Comparison of ENCODE assay signal across 23 cellular contexts in the genomic region with DNA sequence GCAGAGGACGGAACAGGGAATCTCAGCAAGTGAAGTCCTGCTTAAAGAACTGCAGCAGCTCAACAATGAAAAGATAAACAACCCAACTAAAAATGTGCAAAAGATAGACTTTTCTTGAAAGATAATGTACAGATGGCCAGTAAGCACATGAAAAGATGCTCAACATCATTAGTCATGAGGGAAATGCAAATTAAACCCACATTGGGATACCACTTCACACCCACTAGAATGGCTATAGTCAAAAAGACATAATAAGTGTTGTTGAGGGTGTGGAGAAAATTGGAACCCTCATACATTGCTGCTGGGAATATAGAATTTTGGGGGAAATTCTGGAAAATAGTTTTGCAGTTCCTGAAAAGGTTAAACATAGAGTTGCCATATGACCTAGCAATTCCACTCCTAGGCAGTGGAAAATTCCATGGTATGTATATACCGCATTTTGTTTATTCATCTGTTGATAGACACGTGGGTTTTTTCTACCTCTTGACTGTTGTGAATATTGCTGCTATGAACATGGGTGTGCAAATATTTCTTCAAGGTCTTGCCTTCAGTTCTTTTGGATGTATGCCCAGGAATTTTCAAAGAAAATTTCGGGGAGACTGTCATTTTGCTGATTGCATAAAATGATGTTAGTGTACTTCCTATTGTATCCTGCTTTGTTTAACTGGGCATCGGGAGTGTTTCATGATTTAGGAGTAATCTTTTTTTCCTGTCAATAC. TPM values are rescaled to one million over a fixed set of nuclear protein-coding genes. Genes with fewer than 3 reads are reported as not detected.
DNase-seq lines count a peak whose midpoint lies in the region; ATAC-seq and TF ChIP-seq lines count a peak whose summit lies in the region.
"Had no signal": no experiment of that assay in that cellular context is flagged by ENCODE, and none has a peak within 500 bp of the region (broad histone marks: within the 10 kb centered on the region; RNA-seq: fewer than 3 reads in every experiment).

No MANE protein-coding gene starts in this region.

- BruUV-seq in Panc1 (replicated peaks; lab: Mats Ljungman, UMichigan) = TSS peak; percentile 6

- intact Hi-C loops in activated CD4-positive, alpha-beta T cell treated with anti-CD3 and anti-CD28 coated beads, Interleukin-2, amount 10 ng/mL, durations not matched to agents 24 days and 14 days (cut with micrococcal nuclease) = no loop called here
- intact Hi-C loops in Panc1 (cut with micrococcal nuclease; ENCODE audit: unreplicated experiment) = no loop called here

- peaks cover 40% of the 10 kb centered on the region for H3K4me1 Mint-ChIP-seq in activated CD4-positive, alpha-beta T cell treated with anti-CD3 and anti-CD28 coated beads, Interleukin-2, amount 10 ng/mL, durations not matched to agents 24 days and 14 days
- peaks cover 44% of the 10 kb centered on the region for H3K4me1 Mint-ChIP-seq in osteocyte (ENCODE audit: unreplicated experiment)

- in situ Hi-C loops in Panc1 (cut with HindIII; ENCODE audit: low pct_unique_long_range_greater_than_20kb, low sequenced_read_pairs) = no loop called here

- no peak for TF ChIP-seq CTCF in Panc1 (IDR thresholded peaks at IDR 0.05)
- TF ChIP-seq CTCF in osteocyte (IDR thresholded peaks at IDR 0.05) = no peak

- no peak overlapping the region for H3K27ac ChIP-seq in Panc1 (ENCODE audit: low read length)
- H3K27ac ChIP-seq: heart left ventricle had no signal

- no peaks in the 10 kb centered on the region for H3K27me3 Mint-ChIP-seq in activated CD4-positive, alpha-beta T cell treated with anti-CD3 and anti-CD28 coated beads, Interleukin-2, amount 10 ng/mL, durations not matched to agents 24 days and 14 days
- no peaks in the 10 kb centered on the region for H3K27me3 Mint-ChIP-seq in osteocyte (ENCODE audit: unreplicated experiment)

- POLR2A ChIA-PET in Panc1 (lab: Charles Lee) = no interaction called here

- no peaks in the 10 kb centered on the region for H3K27me3 ChIP-seq in Panc1 (ENCODE audit: control insufficient read depth, insufficient read depth, low read length)
- H3K27me3 ChIP-seq: BE2C, heart left ventricle, spleen had no signal

- no peaks in the 10 kb centered on the region for H3K9me3 ChIP-seq in Panc1 (ENCODE audit: control insufficient read depth, insufficient read depth, low read depth, low read length)
- H3K9me3 ChIP-seq: BE2C, HAP-1, heart left ventricle, spleen had no signal

- H3K27ac Mint-ChIP-seq in activated CD4-positive, alpha-beta T cell treated with anti-CD3 and anti-CD28 coated beads, Interleukin-2, amount 10 ng/mL, durations not matched to agents 24 days and 14 days = peak overlapping the region; percentile 16
- peak overlapping the region; percentile 44 for H3K27ac Mint-ChIP-seq in osteocyte (ENCODE audit: unreplicated experiment)

- ATAC-seq in Panc1 = 0 out of 2 replicates have a peak, but pooled peaks have one; percentile 42
- ATAC-seq in GM21786 (IDR thresholded peaks at IDR 0.05; ENCODE audit: unreplicated experiment) = no peak
- no peak for ATAC-seq in HG03039 (IDR thresholded peaks at IDR 0.05; ENCODE audit: unreplicated experiment)
- ATAC-seq: heart left ventricle, SK-N-SH treated with all-trans-retinoic acid at 6 μM for 48 hours had no signal

- H3K4me3 Mint-ChIP-seq in activated CD4-positive, alpha-beta T cell treated with anti-CD3 and anti-CD28 coated beads, Interleukin-2, amount 10 ng/mL, durations not matched to agents 24 days and 14 days = peak overlapping the region; percentile 32
- H3K4me3 Mint-ChIP-seq in osteocyte (ENCODE audit: unreplicated experiment) = no peak overlapping the region

- peaks cover 19% of the 10 kb centered on the region for H3K4me1 ChIP-seq in Panc1 (ENCODE audit: control insufficient read depth, insufficient read depth, low read length)

- H3K36me3 ChIP-seq in Panc1 (ENCODE audit: control insufficient read depth, insufficient read depth, low read length) = peaks cover 9% of the 10 kb centered on the region

- DNase-seq in activated CD4-positive, alpha-beta T cell treated with anti-CD3 and anti-CD28 coated beads, Interleukin-2, amount 10 ng/mL, durations not matched to agents 24 days and 14 days = no peak
- DNase-seq in activated CD4-positive, alpha-beta T cell treated with anti-CD3 and anti-CD28 coated beads, Interleukin-2, amount 50 U/mL, for 48 hours = no peak
- DNase-seq in Panc1 (ENCODE audit: low read depth, low spot score) = no peak
- peak; percentile 14 for DNase-seq in dermis blood vessel endothelial cell
- DNase-seq in osteocyte (ENCODE audit: extremely low spot score, unreplicated experiment) = no peak
- DNase-seq in NCI-H1105 treated with DMSO at 0.1 percent for 48 hours (lab: John Stamatoyannopoulos, UW) = no peak
- DNase-seq: 8988T; activated CD4-positive, CD25-positive, alpha-beta regulatory T cell; BE2C; Calu3; heart left ventricle; NCI-H1105; NCI-H524; occipital lobe; RPMI8226; spleen; stimulated activated CD4-positive, alpha-beta T cell treated with anti-CD3 and anti-CD28 coated beads, Interleukin-4, amount 100 ng/mL, for 24 hours; T-helper 9 cell had no signal

- H3K36me3 Mint-ChIP-seq in activated CD4-positive, alpha-beta T cell treated with anti-CD3 and anti-CD28 coated beads, Interleukin-2, amount 10 ng/mL, durations not matched to agents 24 days and 14 days (ENCODE audit: low read depth) = peaks cover 55% of the 10 kb centered on the region
- peaks cover 49% of the 10 kb centered on the region for H3K36me3 Mint-ChIP-seq in osteocyte (ENCODE audit: unreplicated experiment)

- no peaks in the 10 kb centered on the region for H3K9me3 Mint-ChIP-seq in activated CD4-positive, alpha-beta T cell treated with anti-CD3 and anti-CD28 coated beads, Interleukin-2, amount 10 ng/mL, durations not matched to agents 24 days and 14 days
- no peaks in the 10 kb centered on the region for H3K9me3 Mint-ChIP-seq in osteocyte (ENCODE audit: unreplicated experiment)

- H3K4me3 ChIP-seq in Panc1 (ENCODE audit: low read depth in 2 of 2, low read length in 2 of 2) = no peak overlapping the region
- H3K4me3 ChIP-seq: HAP-1, heart left ventricle, spleen had no signal

- CTCF ChIA-PET in Panc1 (lab: Charles Lee) = no interaction called here

RNA-seq across cellular contexts. Expression of a gene that starts 7.2 kb away (rescaled TPM):
- 52.7 and 57.4 TPM in 2 replicates for total RNA-seq in activated CD4-positive, alpha-beta T cell treated with anti-CD3 and anti-CD28 coated beads, Interleukin-2, amount 10 ng/mL, durations not matched to agents 24 days and 14 days
- total RNA-seq in Panc1 (2021; ENCODE audit: unreplicated experiment) (45.9 TPM), dermis blood vessel endothelial cell (106 and 114 TPM in 2 replicates), osteocyte (49.2 and 61.1 TPM in 2 replicates)
- 37.3 TPM for polyA plus RNA-seq in Panc1 (2012; ENCODE audit: insufficient read length)

RNA-seq across cellular contexts. Expression of a gene that starts 15.2 kb away (rescaled TPM):
- not detected in 2 replicates for total RNA-seq in activated CD4-positive, alpha-beta T cell treated with anti-CD3 and anti-CD28 coated beads, Interleukin-2, amount 10 ng/mL, durations not matched to agents 24 days and 14 days
- total RNA-seq in Panc1 (2021; ENCODE audit: unreplicated experiment) = 0.39 TPM
- polyA plus RNA-seq in Panc1 (2012; ENCODE audit: insufficient read length) = 0.25 TPM
- total RNA-seq in dermis blood vessel endothelial cell = 11.4 and 11.9 TPM in 2 replicates
- 23.7 and 25.7 TPM in 2 replicates for total RNA-seq in osteocyte
- total RNA-seq: activated CD8-positive, alpha-beta memory T cell treated with anti-CD3 and anti-CD28 coated beads for 36 hours; Calu3 had no signal
